ENCODE assay signal across 9 cellular contexts in genomic region chr22:23137905-23138520, GRCh38. TPM values are rescaled to one million over a fixed set of nuclear protein-coding genes. Genes with fewer than 3 reads are reported as not detected.
A peak's percentile ranks its signal among the peaks of the same experiment; 100 is the strongest.
DNase-seq lines count a peak whose midpoint lies in the region; ATAC-seq and TF ChIP-seq lines count a peak whose summit lies in the region.
"Had no signal": no experiment of that assay in that cellular context is flagged by ENCODE, and none has a peak within 500 bp of the region (broad histone marks: within the 10 kb centered on the region; RNA-seq: fewer than 3 reads in every experiment).

No MANE protein-coding gene starts in this region.

- DNase-seq in CD14-positive monocyte (ENCODE audit: low spot score) (no peak), RPMI7951 (ENCODE audit: low read depth) (peak; percentile 22), dermis microvascular lymphatic vessel endothelial cell (ENCODE audit: low read depth in 2 of 2) (peak; percentile 24 to 39), SK-N-DZ (ENCODE audit: low spot score) (no peak)

- no peaks in the 10 kb centered on the region for H3K36me3 ChIP-seq in thymus (ENCODE audit: control insufficient read depth, insufficient read depth)

- no peaks in the 10 kb centered on the region for H3K27me3 ChIP-seq in thymus (ENCODE audit: control insufficient read depth, insufficient read depth)

- peak overlapping the region; percentile 76 to 90 (median 86) for H3K27ac Mint-ChIP-seq in CD14-positive monocyte

- no peak overlapping the region for H3K4me3 ChIP-seq in thymus (ENCODE audit: low read length)

- H3K9me3 Mint-ChIP-seq in CD14-positive monocyte, result no peaks in the 10 kb centered on the region
- H3K9me3 Mint-ChIP-seq: neural crest cell had no signal

- peaks cover 0 to 3% (median 2%) of the 10 kb centered on the region in 3 donors for H3K27me3 Mint-ChIP-seq in CD14-positive monocyte (ENCODE audit: low read depth in 3 of 3)

- peaks cover 30% of the 10 kb centered on the region for H3K4me1 ChIP-seq in thymus (ENCODE audit: control insufficient read depth, insufficient read depth, low read length)

- WGBS in thymus, result 36% methylated on average over 4 of the region's 4 CpGs

- ATAC-seq in GM19397 (IDR thresholded peaks at IDR 0.05; ENCODE audit: unreplicated experiment), result peak; percentile 33
- no peak for ATAC-seq in HG03442 (IDR thresholded peaks at IDR 0.05; ENCODE audit: unreplicated experiment)
- ATAC-seq in HG02870 (IDR thresholded peaks at IDR 0.05; ENCODE audit: unreplicated experiment), result no peak

- H3K9me3 ChIP-seq in thymus (ENCODE audit: control insufficient read depth), result no peaks in the 10 kb centered on the region

- H3K4me3 Mint-ChIP-seq in CD14-positive monocyte, result peak overlapping the region in 1 of 2 donors; percentile 4
- H3K4me3 Mint-ChIP-seq: neural crest cell had no signal

- no peak for TF ChIP-seq CTCF in CD14-positive monocyte (IDR thresholded peaks at IDR 0.05)

- intact Hi-C loops in CD14-positive monocyte (cut with micrococcal nuclease), result no loop called here

- no peaks in the 10 kb centered on the region for H3K36me3 Mint-ChIP-seq in CD14-positive monocyte

- H3K27ac ChIP-seq in thymus (ENCODE audit: low read depth), result peak overlapping the region; percentile 78

- peaks cover 29% of the 10 kb centered on the region for H3K4me1 Mint-ChIP-seq in CD14-positive monocyte

RNA-seq across cellular contexts. Expression of gene RSPH14, which starts 3.8 kb away (rescaled TPM):
- polyA plus RNA-seq in CD14-positive monocyte (not detected), thymus (0.27 TPM)
- total RNA-seq in RPMI7951 (2014; rRNA removed; shearing (Covaris generic)), result not detected in 2 replicates
- under 0.01 and 0.13 TPM in 2 replicates for total RNA-seq in dermis microvascular lymphatic vessel endothelial cell
- polyA plus RNA-seq in SK-N-DZ (2014; cell fraction: cytosol; rRNA removed), result 0.74 and 1.2 TPM in 2 replicates
- not detected in 2 replicates for polyA plus RNA-seq in SK-N-DZ (2014; cell fraction: nucleus; rRNA removed)

RNA-seq across cellular contexts. Expression of gene RAB36, which starts 7.3 kb away (rescaled TPM):
- polyA plus RNA-seq in CD14-positive monocyte (under 1 TPM; 0.37 to 0.78 TPM), thymus (0.46 TPM)
- total RNA-seq in RPMI7951 (2014; rRNA removed; shearing (Covaris generic)), result 1.9 and 2.7 TPM in 2 replicates
- 0.51 and 0.77 TPM in 2 replicates for total RNA-seq in dermis microvascular lymphatic vessel endothelial cell
- polyA plus RNA-seq in SK-N-DZ (2014; cell fraction: cytosol; rRNA removed), result 0.83 and 1.2 TPM in 2 replicates
- 0.58 and 2.4 TPM in 2 replicates for polyA plus RNA-seq in SK-N-DZ (2014; cell fraction: nucleus; rRNA removed)

RNA-seq across cellular contexts. Expression of gene BCR, which starts 42.3 kb away (rescaled TPM):
- polyA plus RNA-seq in CD14-positive monocyte (under 1 TPM; 0.97 TPM), thymus (22.8 TPM)
- 6.6 and 6.7 TPM in 2 replicates for total RNA-seq in RPMI7951 (2014; rRNA removed; shearing (Covaris generic))
- 95.9 and 127 TPM in 2 replicates for total RNA-seq in dermis microvascular lymphatic vessel endothelial cell
- 28.3 and 44.3 TPM in 2 replicates for polyA plus RNA-seq in SK-N-DZ (2014; cell fraction: cytosol; rRNA removed)
- polyA plus RNA-seq in SK-N-DZ (2014; cell fraction: nucleus; rRNA removed), result 31.4 and 49.4 TPM in 2 replicates

Comparison
In these comparisons a context has a peak if more than half of its experiments do, and no peak if none do; other contexts are left out.
1. DNase-seq: peak in RPMI7951 (single experiment) and dermis microvascular lymphatic vessel endothelial cell (2 of 2); none in CD14-positive monocyte (single experiment) and SK-N-DZ (single experiment).
2. RNA of gene BCR, which starts 42.3 kb away (total RNA-seq): 95.9 to 127 TPM in dermis microvascular lymphatic vessel endothelial cell; 6.6 to 6.7 TPM in RPMI7951; every median in the first group is over 10 times any median in the second.